ENCODE assay signal across 28 cellular contexts in the genomic region with DNA sequence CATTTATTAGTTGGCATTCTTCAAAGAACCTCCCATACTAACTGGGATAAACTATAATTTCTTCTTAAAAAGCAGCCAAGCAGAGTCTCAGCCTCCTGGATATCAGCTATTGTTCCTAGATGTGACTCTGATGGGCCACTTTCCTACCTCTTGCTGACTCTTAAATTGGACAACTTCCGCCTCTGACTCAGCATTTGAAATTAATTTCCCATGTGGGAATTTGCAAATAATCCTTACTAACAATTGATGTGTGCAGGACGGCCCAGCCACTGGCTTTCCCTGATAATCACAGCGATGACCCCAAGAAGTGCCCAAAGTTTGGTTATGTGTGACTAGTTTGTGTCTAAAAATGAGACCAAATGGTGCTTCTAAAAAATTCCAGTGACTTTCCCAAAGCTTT.
"Had no signal": no experiment of that assay in that cellular context is flagged by ENCODE, and none has a peak within 500 bp of the region (broad histone marks: within the 10 kb centered on the region; RNA-seq: fewer than 3 reads in every experiment).

No MANE protein-coding gene starts in this region.

- H3K27ac ChIP-seq: ascending aorta, cardiac muscle cell, SJCRH30, SK-N-MC, WERI-Rb-1 had no signal

- H3K27ac Mint-ChIP-seq: activated CD4-positive, alpha-beta memory T cell treated with anti-CD3 and anti-CD28 coated beads, Interleukin-2, amount 10 ng/mL, durations not matched to agents 7 days and 5 days; activated CD8-positive, alpha-beta memory T cell treated with anti-CD3 and anti-CD28 coated beads, Interleukin-2, amount 10 ng/mL, durations not matched to agents 7 days and 5 days; activated naive CD4-positive, alpha-beta T cell treated with anti-CD3 and anti-CD28 coated beads, Interleukin-2, amount 50 U/mL, for 24 hours; activated naive CD8-positive, alpha-beta T cell treated with anti-CD3 and anti-CD28 coated beads, Interleukin-2, amount 10 ng/mL, durations not matched to agents 7 days and 5 days had no signal

- ATAC-seq: activated CD8-positive, alpha-beta memory T cell treated with anti-CD3 and anti-CD28 coated beads, Interleukin-2, amount 10 ng/mL, durations not matched to agents 7 days and 5 days; Panc1 had no signal

- H3K4me3 Mint-ChIP-seq: activated CD4-positive, alpha-beta memory T cell treated with anti-CD3 and anti-CD28 coated beads, Interleukin-2, amount 10 ng/mL, durations not matched to agents 7 days and 5 days; activated CD8-positive, alpha-beta memory T cell treated with anti-CD3 and anti-CD28 coated beads, Interleukin-2, amount 10 ng/mL, durations not matched to agents 7 days and 5 days; activated naive CD4-positive, alpha-beta T cell treated with anti-CD3 and anti-CD28 coated beads, Interleukin-2, amount 50 U/mL, for 24 hours; activated naive CD8-positive, alpha-beta T cell treated with anti-CD3 and anti-CD28 coated beads, Interleukin-2, amount 10 ng/mL, durations not matched to agents 7 days and 5 days; central memory CD8-positive, alpha-beta T cell had no signal

- H3K4me1 Mint-ChIP-seq: central memory CD8-positive, alpha-beta T cell had no signal

- H3K36me3 Mint-ChIP-seq: activated CD8-positive, alpha-beta memory T cell treated with anti-CD3 and anti-CD28 coated beads, Interleukin-2, amount 10 ng/mL, durations not matched to agents 7 days and 5 days; activated naive CD4-positive, alpha-beta T cell treated with anti-CD3 and anti-CD28 coated beads, Interleukin-2, amount 50 U/mL, for 24 hours; activated naive CD8-positive, alpha-beta T cell treated with anti-CD3 and anti-CD28 coated beads, Interleukin-2, amount 10 ng/mL, durations not matched to agents 7 days and 5 days had no signal

- H3K9me3 Mint-ChIP-seq: activated CD4-positive, alpha-beta memory T cell treated with anti-CD3 and anti-CD28 coated beads, Interleukin-2, amount 10 ng/mL, durations not matched to agents 7 days and 5 days; activated naive CD4-positive, alpha-beta T cell treated with anti-CD3 and anti-CD28 coated beads, Interleukin-2, amount 50 U/mL, for 24 hours; activated naive CD8-positive, alpha-beta T cell treated with anti-CD3 and anti-CD28 coated beads, Interleukin-2, amount 10 ng/mL, durations not matched to agents 7 days and 5 days; central memory CD8-positive, alpha-beta T cell had no signal

- H3K9me3 ChIP-seq: ascending aorta, SJCRH30 had no signal

- DNase-seq: activated CD4-positive, alpha-beta memory T cell treated with anti-CD3 and anti-CD28 coated beads, Interleukin-2, amount 10 ng/mL, durations not matched to agents 7 days and 5 days; activated CD4-positive, alpha-beta T cell treated with anti-CD3 and anti-CD28 coated beads for 1 hour; activated CD4-positive, alpha-beta T cell treated with anti-CD3 and anti-CD28 coated beads for 48 hours; activated CD4-positive, CD25-positive, alpha-beta regulatory T cell; activated CD8-positive, alpha-beta memory T cell treated with anti-CD3 and anti-CD28 coated beads for 24 hours; activated CD8-positive, alpha-beta memory T cell treated with anti-CD3 and anti-CD28 coated beads, Interleukin-2, amount 10 ng/mL, durations not matched to agents 7 days and 5 days; activated CD8-positive, alpha-beta memory T cell treated with anti-CD3 and anti-CD28 coated beads, Interleukin-2, amount 50 U/mL, for 48 hours; activated effector memory CD4-positive, alpha-beta T cell treated with anti-CD3 and anti-CD28 coated beads, Interleukin-2, amount 50 U/mL, for 16 hours; activated naive CD4-positive, alpha-beta T cell treated with Interleukin-2 at 50 U/mL for 16 hours; activated naive CD8-positive, alpha-beta T cell treated with anti-CD3 and anti-CD28 coated beads, Interleukin-2, amount 10 ng/mL, durations not matched to agents 7 days and 5 days; activated T-cell treated with anti-CD3 and anti-CD28 coated beads, Interleukin-2, amount 50 U/mL, for 48 hours; amygdala; NCI-H1105; NCI-H1417 treated with DMSO at 0.1 percent for 48 hours; NCI-H187 treated with DMSO at 0.1 percent for 48 hours; NCI-H2081; NCI-H345; NCI-H524 treated with DMSO at 0.1 percent for 48 hours; SHP77; SJCRH30; T1000; WERI-Rb-1 had no signal

- H3K27me3 ChIP-seq: ascending aorta, cardiac muscle cell had no signal

- H3K4me3 ChIP-seq: ascending aorta, cardiac muscle cell, SJCRH30, SK-N-MC had no signal

- H3K36me3 ChIP-seq: ascending aorta, cardiac muscle cell, SJCRH30, WERI-Rb-1 had no signal
